1 cellular context compared by ENCODE assay signal in the genomic region with DNA sequence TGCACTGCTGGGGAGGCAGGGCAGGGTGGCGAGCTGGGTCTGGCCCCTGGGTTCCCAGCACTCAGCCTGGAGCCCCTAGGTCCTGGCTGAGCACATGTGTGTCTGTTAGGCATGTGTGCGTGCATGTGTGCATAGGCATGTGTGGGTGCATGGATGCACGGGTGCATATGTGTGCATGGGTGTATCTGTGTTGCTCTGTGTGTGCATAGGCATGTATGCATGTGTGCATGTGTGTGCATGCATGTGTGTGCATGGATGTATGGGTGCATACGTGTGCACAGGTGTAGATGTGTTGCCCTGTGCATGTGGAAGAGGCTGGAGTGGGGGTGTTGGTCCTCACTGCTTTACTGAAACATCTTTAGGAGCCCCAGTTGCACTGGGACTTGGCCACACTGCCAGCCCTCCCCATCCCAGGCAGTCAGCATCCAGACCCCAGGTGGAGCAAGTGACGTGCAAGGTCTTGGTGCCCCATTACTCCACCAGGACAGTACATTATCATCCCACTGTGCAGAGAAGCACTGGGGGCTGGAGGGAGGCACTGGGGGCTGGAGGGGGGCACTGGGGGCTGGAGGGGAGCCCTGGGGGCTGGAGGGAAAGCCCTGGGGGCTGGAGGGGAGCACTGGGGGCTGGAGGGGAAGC.
TF ChIP-seq lines count a peak whose summit lies in the region.

No MANE protein-coding gene starts in this region.

TF ChIP-seq in GM12878, 131 proteins besides CTCF, POLR2A, EP300 and RAD21:
- TF ChIP-seq SUZ12 (IDR thresholded peaks at IDR 0.05; ENCODE audit: unreplicated experiment), result no peak
- no peak for TF ChIP-seq IKZF2 (IDR thresholded peaks at IDR 0.05)
- TF ChIP-seq ZNF384 (IDR thresholded peaks at IDR 0.05; ENCODE audit: borderline replicate concordance, low read depth, low read length), result no peak
- no peak for TF ChIP-seq MYC (IDR thresholded peaks at IDR 0.05; ENCODE audit: insufficient read depth, insufficient read length, insufficient replicate concordance, low read length, severe bottlenecking)
- TF ChIP-seq SUPT20H (IDR thresholded peaks at IDR 0.05; ENCODE audit: borderline replicate concordance, control insufficient read depth, low read depth, low read length), result no peak
- TF ChIP-seq STAT1 (conservative IDR thresholded peaks at IDR 0.05), result no peak
- TF ChIP-seq FOS (IDR thresholded peaks at IDR 0.05; ENCODE audit: borderline replicate concordance, extremely low read depth, insufficient read length), result no peak
- TF ChIP-seq PKNOX1 (IDR thresholded peaks at IDR 0.05), result no peak
- TF ChIP-seq, protein P1, sequence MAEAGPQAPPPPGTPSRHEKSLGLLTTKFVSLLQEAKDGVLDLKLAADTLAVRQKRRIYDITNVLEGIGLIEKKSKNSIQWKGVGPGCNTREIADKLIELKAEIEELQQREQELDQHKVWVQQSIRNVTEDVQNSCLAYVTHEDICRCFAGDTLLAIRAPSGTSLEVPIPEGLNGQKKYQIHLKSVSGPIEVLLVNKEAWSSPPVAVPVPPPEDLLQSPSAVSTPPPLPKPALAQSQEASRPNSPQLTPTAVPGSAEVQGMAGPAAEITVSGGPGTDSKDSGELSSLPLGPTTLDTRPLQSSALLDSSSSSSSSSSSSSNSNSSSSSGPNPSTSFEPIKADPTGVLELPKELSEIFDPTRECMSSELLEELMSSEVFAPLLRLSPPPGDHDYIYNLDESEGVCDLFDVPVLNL (IDR thresholded peaks at IDR 0.05; ENCODE audit: low read depth, low read length), result no peak
- no peak for TF ChIP-seq BMI1 (IDR thresholded peaks at IDR 0.05; ENCODE audit: borderline replicate concordance)
- TF ChIP-seq NFIC (IDR thresholded peaks at IDR 0.05; ENCODE audit: low read depth, low read length), result no peak
- no peak for TF ChIP-seq MYB (IDR thresholded peaks at IDR 0.05; ENCODE audit: borderline replicate concordance, low read depth, low read length)
- TF ChIP-seq E4F1 (IDR thresholded peaks at IDR 0.05; ENCODE audit: borderline replicate concordance, partially characterized antibody), result no peak
- TF ChIP-seq ZBTB33 (IDR thresholded peaks at IDR 0.05), result no peak
- no peak for TF ChIP-seq HDAC2 (IDR thresholded peaks at IDR 0.05)
- TF ChIP-seq NRF1 (conservative IDR thresholded peaks at IDR 0.05; ENCODE audit: low read depth, low read length), result no peak
- TF ChIP-seq, protein P2, sequence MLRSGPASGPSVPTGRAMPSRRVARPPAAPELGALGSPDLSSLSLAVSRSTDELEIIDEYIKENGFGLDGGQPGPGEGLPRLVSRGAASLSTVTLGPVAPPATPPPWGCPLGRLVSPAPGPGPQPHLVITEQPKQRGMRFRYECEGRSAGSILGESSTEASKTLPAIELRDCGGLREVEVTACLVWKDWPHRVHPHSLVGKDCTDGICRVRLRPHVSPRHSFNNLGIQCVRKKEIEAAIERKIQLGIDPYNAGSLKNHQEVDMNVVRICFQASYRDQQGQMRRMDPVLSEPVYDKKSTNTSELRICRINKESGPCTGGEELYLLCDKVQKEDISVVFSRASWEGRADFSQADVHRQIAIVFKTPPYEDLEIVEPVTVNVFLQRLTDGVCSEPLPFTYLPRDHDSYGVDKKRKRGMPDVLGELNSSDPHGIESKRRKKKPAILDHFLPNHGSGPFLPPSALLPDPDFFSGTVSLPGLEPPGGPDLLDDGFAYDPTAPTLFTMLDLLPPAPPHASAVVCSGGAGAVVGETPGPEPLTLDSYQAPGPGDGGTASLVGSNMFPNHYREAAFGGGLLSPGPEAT (IDR thresholded peaks at IDR 0.05; ENCODE audit: low read depth), result no peak
- no peak for TF ChIP-seq BCL11A (IDR thresholded peaks at IDR 0.05; ENCODE audit: low read depth, low read length)
